ENCODE assay signal across 16 cellular contexts in genomic region chr2:168482245-168482644, GRCh38.
"Had no signal": no experiment of that assay in that cellular context is flagged by ENCODE, and none has a peak within 500 bp of the region (broad histone marks: within the 10 kb centered on the region; RNA-seq: fewer than 3 reads in every experiment).

No MANE protein-coding gene starts in this region.

- H3K27me3 ChIP-seq: colonic mucosa, ovary, tibial nerve had no signal

- H3K4me3 ChIP-seq: colonic mucosa, lung, ovary, tibial nerve had no signal

- H3K27me3 Mint-ChIP-seq: activated B cell treated with CpG ODN at 0.5 μM for 24 hours; activated naive CD8-positive, alpha-beta T cell treated with anti-CD3 and anti-CD28 coated beads, Interleukin-2, amount 10 ng/mL, durations not matched to agents 7 days and 5 days had no signal

- H3K9me3 ChIP-seq: colonic mucosa, ovary, tibial nerve had no signal

- H3K4me3 Mint-ChIP-seq: activated B cell treated with CpG ODN at 0.5 μM for 24 hours; activated CD4-positive, alpha-beta T cell treated with anti-CD3 and anti-CD28 coated beads, Interleukin-2, amount 10 ng/mL, durations not matched to agents 24 days and 14 days; activated naive CD8-positive, alpha-beta T cell treated with anti-CD3 and anti-CD28 coated beads, Interleukin-2, amount 10 ng/mL, durations not matched to agents 7 days and 5 days; activated T-cell treated with anti-CD3 and anti-CD28 coated beads, Interleukin-2, amount 50 U/mL, for 72 hours; immature natural killer cell; stimulated activated effector memory CD8-positive, alpha-beta T cell treated with anti-CD3 and anti-CD28 coated beads, Interleukin-12 subunit alpha, Interleukin-12 subunit beta, amount 100 ng/mL, for 72 hours had no signal

- H3K36me3 ChIP-seq: colonic mucosa, ovary, tibial nerve had no signal

- H3K4me1 Mint-ChIP-seq: stimulated activated effector memory CD8-positive, alpha-beta T cell treated with anti-CD3 and anti-CD28 coated beads, Interleukin-12 subunit alpha, Interleukin-12 subunit beta, amount 100 ng/mL, for 72 hours had no signal

- FAIRE-seq: bronchial epithelial cell had no signal

- H3K27ac ChIP-seq: colonic mucosa, ovary had no signal

- H3K27ac Mint-ChIP-seq: activated B cell treated with CpG ODN at 0.5 μM for 24 hours; activated CD4-positive, alpha-beta T cell treated with anti-CD3 and anti-CD28 coated beads, Interleukin-2, amount 10 ng/mL, durations not matched to agents 24 days and 14 days; activated naive CD8-positive, alpha-beta T cell treated with anti-CD3 and anti-CD28 coated beads, Interleukin-2, amount 10 ng/mL, durations not matched to agents 7 days and 5 days; activated T-cell treated with anti-CD3 and anti-CD28 coated beads, Interleukin-2, amount 50 U/mL, for 72 hours; stimulated activated effector memory CD8-positive, alpha-beta T cell treated with anti-CD3 and anti-CD28 coated beads, Interleukin-12 subunit alpha, Interleukin-12 subunit beta, amount 100 ng/mL, for 72 hours had no signal

- H3K9me3 Mint-ChIP-seq: activated T-cell treated with anti-CD3 and anti-CD28 coated beads, Interleukin-2, amount 50 U/mL, for 72 hours; immature natural killer cell; stimulated activated effector memory CD8-positive, alpha-beta T cell treated with anti-CD3 and anti-CD28 coated beads, Interleukin-12 subunit alpha, Interleukin-12 subunit beta, amount 100 ng/mL, for 72 hours had no signal

- DNase-seq: activated B cell treated with CpG ODN at 0.5 μM for 24 hours; activated CD4-positive, alpha-beta T cell treated with anti-CD3 and anti-CD28 coated beads, Interleukin-2, amount 10 ng/mL, durations not matched to agents 24 days and 14 days; activated CD8-positive, alpha-beta memory T cell treated with anti-CD3 and anti-CD28 coated beads, Interleukin-2, amount 50 U/mL, for 48 hours; activated gamma-delta T cell; activated naive CD8-positive, alpha-beta T cell treated with anti-CD3 and anti-CD28 coated beads, Interleukin-2, amount 10 ng/mL, durations not matched to agents 7 days and 5 days; activated T-cell treated with anti-CD3 and anti-CD28 coated beads, Interleukin-2, amount 50 U/mL, for 72 hours; anterior cingulate cortex; colonic mucosa; immature natural killer cell; left cardiac atrium; midbrain; ovary had no signal

- H3K36me3 Mint-ChIP-seq: stimulated activated effector memory CD8-positive, alpha-beta T cell treated with anti-CD3 and anti-CD28 coated beads, Interleukin-12 subunit alpha, Interleukin-12 subunit beta, amount 100 ng/mL, for 72 hours had no signal
